Comparison of ENCODE assay signal across 10 cellular contexts in the genomic region with DNA sequence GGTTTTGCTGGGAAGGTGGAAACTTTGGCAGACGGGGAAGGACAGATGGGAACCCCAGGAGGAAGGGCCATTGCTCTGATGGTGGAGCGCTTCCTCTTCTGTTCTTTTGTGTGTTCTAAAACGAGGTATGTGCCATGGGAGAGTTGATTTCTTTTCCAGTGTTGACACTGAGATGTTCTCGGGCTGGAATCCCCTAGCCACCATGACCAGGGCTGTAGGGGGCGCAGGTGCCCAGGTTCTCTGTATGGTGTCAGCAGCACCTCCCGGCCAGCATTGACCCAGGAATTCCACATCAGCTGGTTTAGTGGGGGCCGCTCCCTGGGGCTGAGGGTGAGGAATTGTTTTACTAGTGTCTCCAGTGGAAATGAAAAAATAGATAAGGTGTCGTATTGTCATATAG. TPM values are rescaled to one million over a fixed set of nuclear protein-coding genes. Genes with fewer than 3 reads are reported as not detected.
A peak's percentile ranks its signal among the peaks of the same experiment; 100 is the strongest.
DNase-seq lines count a peak whose midpoint lies in the region; ATAC-seq and TF ChIP-seq lines count a peak whose summit lies in the region.
"Had no signal": no experiment of that assay in that cellular context is flagged by ENCODE, and none has a peak within 500 bp of the region (broad histone marks: within the 10 kb centered on the region; RNA-seq: fewer than 3 reads in every experiment).

No MANE protein-coding gene starts in this region.

- H3K27me3 Mint-ChIP-seq in T-cell = no peaks in the 10 kb centered on the region
- H3K27me3 Mint-ChIP-seq in Caco-2 (ENCODE audit: insufficient read depth, unreplicated experiment) = no peaks in the 10 kb centered on the region

- H3K36me3 Mint-ChIP-seq in T-cell (no peaks in the 10 kb centered on the region), Caco-2 (ENCODE audit: insufficient read depth, unreplicated experiment) (peaks cover 4% of the 10 kb centered on the region)

- POLR2A ChIA-PET in T-cell (lab: Charles Lee) (no interaction called here), Caco-2 (lab: Charles Lee) (no interaction called here)

- H3K9me3 ChIP-seq in Caco-2 = no peaks in the 10 kb centered on the region
- H3K9me3 ChIP-seq: ovary, upper lobe of right lung had no signal

- no peaks in the 10 kb centered on the region for H3K9me3 Mint-ChIP-seq in T-cell
- H3K9me3 Mint-ChIP-seq in Caco-2 (ENCODE audit: unreplicated experiment) = peaks cover 14% of the 10 kb centered on the region

- intact Hi-C loops in Caco-2 (cut with micrococcal nuclease; ENCODE audit: unreplicated experiment) = no loop called here

- H3K27ac Mint-ChIP-seq in T-cell = peak overlapping the region; percentile 53 to 74
- no peak overlapping the region for H3K27ac Mint-ChIP-seq in Caco-2 (ENCODE audit: unreplicated experiment)

- BruUV-seq in Caco-2 (replicated peaks; lab: Mats Ljungman, UMichigan) = no TSS peak

- H3K4me3 ChIP-seq in GM12864 (ENCODE audit: low read depth, low read length) (no peak overlapping the region), Caco-2 (ENCODE audit: low read depth, low read length) (no peak overlapping the region)

- H3K4me1 ChIP-seq in Caco-2 = no peaks in the 10 kb centered on the region

- DNase-seq in AG09319 (ENCODE audit: extremely low read depth, low read depth) (no peak), GM12864 (ENCODE audit: low read depth) (no peak), T-cell (no peak), iPS-NIHi7 (ENCODE audit: extremely low spot score) (peak; percentile 70), Caco-2 (no peak), medulla oblongata (ENCODE audit: extremely low spot score) (no peak)

- CTCF ChIA-PET in T-cell (lab: Charles Lee) = interaction anchor here (0.9 to 3.1 kb wide), 6 partner anchors 30 to 397 kb away, joined by 3 to 17 read pairs (median 4); partner anchors contain the start of gene ACAD9 (in 1 of the 2)
- CTCF ChIA-PET in Caco-2 (lab: Charles Lee) = interaction anchor here (1.3 kb wide), 1 partner anchor 165 kb away, joined by 4 read pairs; no protein-coding TSS in a partner anchor

- H3K4me3 Mint-ChIP-seq in T-cell (peak overlapping the region; percentile 78 to 83 (median 80)), Caco-2 (ENCODE audit: unreplicated experiment) (no peak overlapping the region)

- no peak for ATAC-seq in T-cell (replicated peaks in 1 of 4)
- no peak for ATAC-seq in GM21528 (IDR thresholded peaks at IDR 0.05; ENCODE audit: low FRiP score, unreplicated experiment)
- ATAC-seq in GM18861 (IDR thresholded peaks at IDR 0.05; ENCODE audit: unreplicated experiment) = no peak

- H3K4me1 Mint-ChIP-seq in T-cell (peaks cover 13 to 17% (median 14%) of the 10 kb centered on the region in 3 donors), Caco-2 (ENCODE audit: low read depth, unreplicated experiment) (no peaks in the 10 kb centered on the region)

- TF ChIP-seq CTCF in AG09319 (IDR thresholded peaks at IDR 0.05; ENCODE audit: low read depth, low read length) = 0 out of 2 replicates have a peak, but pooled peaks have one; percentile 0
- peak; percentile 20 for TF ChIP-seq CTCF in GM12864 (IDR thresholded peaks at IDR 0.05; ENCODE audit: low read depth, low read length, missing control alignments)
- TF ChIP-seq CTCF in Caco-2 (IDR thresholded peaks at IDR 0.05; ENCODE audit: insufficient read depth in 1 of 2, low read depth in 1 of 2, low read length in 1 of 2, severe bottlenecking in 1 of 2, unreplicated experiment in 1 of 2) = peak in 1 of 2 experiments; percentile 7

- no peaks in the 10 kb centered on the region for H3K27me3 ChIP-seq in Caco-2 (replicated peaks; ENCODE audit: control insufficient read depth, insufficient read depth, low read length)
- H3K27me3 ChIP-seq: ovary, upper lobe of right lung had no signal

- H3K36me3 ChIP-seq in Caco-2 (ENCODE audit: control insufficient read depth, insufficient read depth, low read length) = no peaks in the 10 kb centered on the region
- H3K36me3 ChIP-seq: ovary, upper lobe of right lung had no signal

RNA-seq across cellular contexts. Expression of gene ACAD9, which starts 34.3 kb away (rescaled TPM):
- total RNA-seq in T-cell (10 to 100 TPM; 45.1 to 91.5 (median 54.3) TPM), Caco-2 (2022) (60.0 and 60.7 TPM in 2 replicates)
